Comparison of ENCODE assay signal across 9 cellular contexts in genomic region chr13:30865131-30866009, GRCh38. TPM values are rescaled to one million over a fixed set of nuclear protein-coding genes. Genes with fewer than 3 reads are reported as not detected.
A peak's percentile ranks its signal among the peaks of the same experiment; 100 is the strongest.
DNase-seq lines count a peak whose midpoint lies in the region; ATAC-seq and TF ChIP-seq lines count a peak whose summit lies in the region.
"Had no signal": no experiment of that assay in that cellular context is flagged by ENCODE, and none has a peak within 500 bp of the region (broad histone marks: within the 10 kb centered on the region; RNA-seq: fewer than 3 reads in every experiment).

No MANE protein-coding gene starts in this region.

- H3K36me3 ChIP-seq in psoas muscle (ENCODE audit: insufficient read depth in 1 of 2, low read depth in 1 of 2) (no peaks in the 10 kb centered on the region), vagina (no peaks in the 10 kb centered on the region)

- WGBS in right cardiac atrium = 31% methylated on average over 17 of the region's 17 CpGs
- 26 to 34% (median 28%) methylated on average over 17 of the region's 17 CpGs for WGBS in psoas muscle, 3 donors

- intact Hi-C loops in right cardiac atrium (cut with DNase I) = loop anchor here in 1 of 4 donors (10.0 kb wide), 1 partner anchor 191 kb away; no protein-coding TSS in a partner anchor
- intact Hi-C loops in psoas muscle (cut with DNase I) = loop anchor here (2.0 to 10.0 kb wide), 3 partner anchors 189 to 733 kb away; no protein-coding TSS in a partner anchor
- intact Hi-C loops in vagina (cut with DNase I) = no loop called here

- no peaks in the 10 kb centered on the region for H3K9me3 ChIP-seq in right cardiac atrium (ENCODE audit: control insufficient read depth, low read length)
- H3K9me3 ChIP-seq in psoas muscle = no peaks in the 10 kb centered on the region
- no peaks in the 10 kb centered on the region for H3K9me3 ChIP-seq in vagina

- H3K4me1 ChIP-seq in right cardiac atrium (ENCODE audit: control insufficient read depth, insufficient read depth, low read length) (peaks cover 5% of the 10 kb centered on the region), psoas muscle (peaks cover 31% of the 10 kb centered on the region), vagina (peaks cover 48% of the 10 kb centered on the region)

- TF ChIP-seq POLR2A in vagina (IDR thresholded peaks at IDR 0.05) = no peak

- ATAC-seq in right cardiac atrium (peak; percentile 76 to 85), psoas muscle (peak; percentile 76 to 80 (median 78))

- TF ChIP-seq CTCF in psoas muscle (IDR thresholded peaks at IDR 0.05) (peak; percentile 90), vagina (IDR thresholded peaks at IDR 0.05) (peak; percentile 59 to 96 (median 89))

- H3K27me3 ChIP-seq in right cardiac atrium (ENCODE audit: control insufficient read depth, insufficient read depth) (no peaks in the 10 kb centered on the region), psoas muscle (ENCODE audit: insufficient read depth in 3 of 3, low read length in 2 of 3) (no peaks in the 10 kb centered on the region), vagina (no peaks in the 10 kb centered on the region)

- H3K27ac ChIP-seq in right cardiac atrium (ENCODE audit: low read length) (peak overlapping the region; percentile 30), psoas muscle (peak overlapping the region; percentile 70), vagina (peak overlapping the region; percentile 88)

- DNase-seq in Daoy (ENCODE audit: low read depth) (peak; percentile 89), HCEC 1CT (peak; percentile 96), NCI-H1092 treated with DMSO at 0.1 percent for 48 hours (lab: John Stamatoyannopoulos, UW) (peak; percentile 61), SW 1271 (lab: John Stamatoyannopoulos, UW) (peak; percentile 14 to 61), anterior cingulate cortex (lab: John Stamatoyannopoulos, UW) (peak in 56 of 58 donors; percentile 12 to 91 (median 61)), right cardiac atrium (peak; percentile 83 to 93 (median 87)), psoas muscle (peak; percentile 79 to 87), vagina (ENCODE audit: extremely low spot score in 2 of 2) (no peak)

- H3K4me3 ChIP-seq in right cardiac atrium (ENCODE audit: low read length) (no peak overlapping the region), psoas muscle (no peak overlapping the region), vagina (no peak overlapping the region)

RNA-seq across cellular contexts. Expression of gene MEDAG, which starts 40.7 kb away (rescaled TPM):
- total RNA-seq in Daoy (2014; rRNA removed; shearing (Covaris generic)) = 0.86 TPM in 1 of 2 replicates, not detected in the other
- 10 to 100 TPM in 1 of 4 donors, 1 to 10 TPM in 3; 5.4 to 22.2 (median 8.5) TPM for total RNA-seq in right cardiac atrium
- 7.3 TPM for polyA plus RNA-seq in right cardiac atrium
- total RNA-seq in psoas muscle = 1 to 10 TPM; 4.6 to 9.6 (median 6.4) TPM
- polyA plus RNA-seq in psoas muscle = 10 to 100 TPM in 1 of 3 donors, 1 to 10 TPM in 2; 5.3 to 13.7 (median 9.9) TPM
- 46.4 TPM for total RNA-seq in vagina
- total RNA-seq: mononuclear cell had no signal

Comparison
In these comparisons a context has a peak if more than half of its experiments do, and no peak if none do; other contexts are left out.
1. DNase-seq: peak in Daoy (single experiment), HCEC 1CT (single experiment), NCI-H1092 treated with DMSO at 0.1 percent for 48 hours (single experiment), SW 1271 (2 of 2), anterior cingulate cortex (56 of 58), right cardiac atrium (3 of 3) and psoas muscle (2 of 2); none in vagina (0 of 2).
2. H3K27ac ChIP-seq: peak in every context shown above with its lines; median percentile 88 in vagina; 70 in psoas muscle; 30 in right cardiac atrium.